Comparison of ENCODE assay signal across 20 cellular contexts in genomic region chr1:116918714-116919357, GRCh38. TPM values are rescaled to one million over a fixed set of nuclear protein-coding genes. Genes with fewer than 3 reads are reported as not detected.
DNase-seq lines count a peak whose midpoint lies in the region; ATAC-seq and TF ChIP-seq lines count a peak whose summit lies in the region.
"Had no signal": no experiment of that assay in that cellular context is flagged by ENCODE, and none has a peak within 500 bp of the region (broad histone marks: within the 10 kb centered on the region; RNA-seq: fewer than 3 reads in every experiment).

No MANE protein-coding gene starts in this region.

- intact Hi-C loops in mammary epithelial cell (cut with micrococcal nuclease) (loop anchor here (5.0 to 10.0 kb wide), 4 partner anchors 64 to 344 kb away; partner anchors contain the start of gene CD58), esophagus squamous epithelium (cut with DNase I) (no loop called here), sciatic nerve (cut with DNase I) (no loop called here)
- intact Hi-C loops in activated naive CD4-positive, alpha-beta T cell treated with anti-CD3 and anti-CD28 coated beads for 36 hours (cut with micrococcal nuclease): loop anchor here (10.0 kb wide), 1 partner anchor 616 kb away; no protein-coding TSS in a partner anchor

- CTCF ChIA-PET in mammary epithelial cell (lab: Charles Lee; ENCODE audit: low non-redundant PET): no interaction called here
- CTCF ChIA-PET in activated naive CD4-positive, alpha-beta T cell treated with anti-CD3 and anti-CD28 coated beads for 36 hours (lab: Charles Lee): interaction anchor here (0.6 to 1.3 kb wide), 2 partner anchors 16 to 272 kb away, joined by 3 to 4 read pairs; no protein-coding TSS in a partner anchor

- H2AFZ ChIP-seq in DND-41 (ENCODE audit: low read depth, low read length) (no peak overlapping the region), mammary epithelial cell (ENCODE audit: low read depth, low read length) (no peak overlapping the region)

- peaks cover 3 to 4% of the 10 kb centered on the region in 2 donors for H3K4me1 Mint-ChIP-seq in effector memory CD8-positive, alpha-beta T cell (ENCODE audit: low read depth in 2 of 2)
- H3K4me1 Mint-ChIP-seq in activated naive CD4-positive, alpha-beta T cell treated with anti-CD3 and anti-CD28 coated beads for 36 hours (ENCODE audit: low read depth): peaks cover 8% of the 10 kb centered on the region

- H3K4me3 Mint-ChIP-seq in effector memory CD8-positive, alpha-beta T cell: no peak overlapping the region
- no peak overlapping the region for H3K4me3 Mint-ChIP-seq in activated naive CD4-positive, alpha-beta T cell treated with anti-CD3 and anti-CD28 coated beads for 36 hours
- H3K4me3 Mint-ChIP-seq: CD4-positive, CD25-positive, alpha-beta regulatory T cell had no signal

- H3K4me1 ChIP-seq in DND-41 (ENCODE audit: insufficient read depth, low read length): peaks cover 4% of the 10 kb centered on the region; the same call in 1 of the 2 replicates
- H3K4me1 ChIP-seq in mammary epithelial cell (ENCODE audit: insufficient read depth, low read length): peaks cover 67% of the 10 kb centered on the region
- H3K4me1 ChIP-seq in esophagus squamous epithelium: peaks cover 20 to 100% (median 75%) of the 10 kb centered on the region in 3 donors

- no peak overlapping the region for H3K4me2 ChIP-seq in DND-41 (ENCODE audit: insufficient read depth, low read length)
- H3K4me2 ChIP-seq in mammary epithelial cell (ENCODE audit: insufficient read depth, low read depth, low read length): peak overlapping the region; percentile 34
- H3K4me2 ChIP-seq: A549 had no signal

- 65% methylated on average over 5 of the region's 5 CpGs for WGBS in mammary epithelial cell (ENCODE audit: low coverage, missing lambda C conversion rate)
- WGBS in esophagus squamous epithelium, 2 donors: 50 to 67% methylated on average over 5 of the region's 5 CpGs

- H3K27me3 Mint-ChIP-seq in effector memory CD8-positive, alpha-beta T cell: peaks cover 19 to 27% of the 10 kb centered on the region in 2 donors
- no peaks in the 10 kb centered on the region for H3K27me3 Mint-ChIP-seq in activated naive CD4-positive, alpha-beta T cell treated with anti-CD3 and anti-CD28 coated beads for 36 hours (ENCODE audit: low read depth)
- H3K27me3 Mint-ChIP-seq: CD4-positive, CD25-positive, alpha-beta regulatory T cell had no signal

- no peak for DNase-seq in DND-41
- peak; percentile 56 for DNase-seq in M059J (ENCODE audit: low read depth)
- DNase-seq in mammary epithelial cell: peak; percentile 81
- no peak for DNase-seq in esophagus squamous epithelium (lab: John Stamatoyannopoulos, UW)
- no peak for DNase-seq in effector memory CD8-positive, alpha-beta T cell
- no peak for DNase-seq in sciatic nerve (ENCODE audit: low spot score)
- DNase-seq in activated naive CD4-positive, alpha-beta T cell treated with anti-CD3 and anti-CD28 coated beads for 36 hours: no peak
- no peak for DNase-seq in DMS153 (lab: John Stamatoyannopoulos, UW)
- DNase-seq: BE2C; CD4-positive, CD25-positive, alpha-beta regulatory T cell; DMS 273 treated with DMSO at 0.1 percent for 48 hours; GDM1; GOT3; HCEC 1CT; IMR-90; NCI-H1694; NCI-H2081 treated with DMSO at 0.1 percent for 48 hours; NCI-H2171 treated with DMSO at 0.1 percent for 48 hours; NCI-H524 treated with DMSO at 0.1 percent for 48 hours had no signal

- in situ Hi-C loops in mammary epithelial cell (cut with MboI; ENCODE audit: low sequenced_read_pairs in 2 of 2): no loop called here

- H3K27me3 ChIP-seq in DND-41 (ENCODE audit: insufficient read depth, low read length, poor library complexity) (no peaks in the 10 kb centered on the region), mammary epithelial cell (ENCODE audit: insufficient read depth, low read length) (no peaks in the 10 kb centered on the region), esophagus squamous epithelium (no peaks in the 10 kb centered on the region)
- H3K27me3 ChIP-seq: BE2C had no signal

- H3K79me2 ChIP-seq in DND-41 (ENCODE audit: insufficient read depth, low read length): no peaks in the 10 kb centered on the region
- peaks cover 100% of the 10 kb centered on the region for H3K79me2 ChIP-seq in mammary epithelial cell (ENCODE audit: insufficient read depth, low read length)

- BruUV-seq in mammary epithelial cell (replicated peaks; lab: Mats Ljungman, UMichigan): no TSS peak

- H3K9me3 ChIP-seq in DND-41 (ENCODE audit: insufficient read depth, low read length, severe bottlenecking) (no peaks in the 10 kb centered on the region), mammary epithelial cell (replicated peaks; ENCODE audit: insufficient read depth, low read length) (no peaks in the 10 kb centered on the region), esophagus squamous epithelium (no peaks in the 10 kb centered on the region)
- H3K9me3 ChIP-seq: A549, BE2C had no signal

- no peak for TF ChIP-seq CTCF in DND-41 (IDR thresholded peaks at IDR 0.05; ENCODE audit: borderline replicate concordance, extremely low read depth, low read length, poor library complexity, severe bottlenecking)
- TF ChIP-seq CTCF in mammary epithelial cell (conservative IDR thresholded peaks at IDR 0.05 in 1 of 2, IDR thresholded peaks at IDR 0.05 in 1 of 2; ENCODE audit: extremely low read depth in 1 of 2, insufficient read depth in 1 of 2, low read depth in 1 of 2, low read length in 2 of 2): no peak
- TF ChIP-seq CTCF in esophagus squamous epithelium (IDR thresholded peaks at IDR 0.05): no peak

- H3K9ac ChIP-seq in DND-41 (ENCODE audit: low read depth, low read length): no peak overlapping the region
- H3K9ac ChIP-seq in mammary epithelial cell (ENCODE audit: insufficient read depth, low read length): no peak overlapping the region

- no peak overlapping the region for H3K4me3 ChIP-seq in DND-41 (ENCODE audit: low read depth in 1 of 2, low read length in 2 of 2)
- no peak overlapping the region for H3K4me3 ChIP-seq in mammary epithelial cell (replicated peaks in 1 of 3; ENCODE audit: insufficient read depth in 1 of 3, low read depth in 2 of 3, low read length in 3 of 3)
- H3K4me3 ChIP-seq in esophagus squamous epithelium: no peak overlapping the region
- H3K4me3 ChIP-seq: A549 had no signal

- dilution Hi-C loops in mammary epithelial cell (cut with HindIII; ENCODE audit: low sequenced_read_pairs): no loop called here

- H4K20me1 ChIP-seq in DND-41 (ENCODE audit: insufficient read depth, low read length) (no peaks in the 10 kb centered on the region), mammary epithelial cell (ENCODE audit: insufficient read depth, low read length) (no peaks in the 10 kb centered on the region)

- H3K9me3 Mint-ChIP-seq in effector memory CD8-positive, alpha-beta T cell: no peaks in the 10 kb centered on the region
- no peaks in the 10 kb centered on the region for H3K9me3 Mint-ChIP-seq in activated naive CD4-positive, alpha-beta T cell treated with anti-CD3 and anti-CD28 coated beads for 36 hours
- H3K9me3 Mint-ChIP-seq: CD4-positive, CD25-positive, alpha-beta regulatory T cell had no signal

- H3K27ac ChIP-seq in DND-41 (ENCODE audit: low read length) (no peak overlapping the region), mammary epithelial cell (ENCODE audit: insufficient read depth, low read depth, low read length) (peak overlapping the region; percentile 42), esophagus squamous epithelium (peak overlapping the region; percentile 10 to 63 (median 56))
- H3K27ac ChIP-seq: A549 had no signal

- H3K36me3 ChIP-seq in DND-41 (ENCODE audit: insufficient read depth, low read length) (no peaks in the 10 kb centered on the region), mammary epithelial cell (ENCODE audit: insufficient read depth, low read length) (no peaks in the 10 kb centered on the region), esophagus squamous epithelium (no peaks in the 10 kb centered on the region)
- H3K36me3 ChIP-seq: BE2C had no signal

- ATAC-seq in DND-41 (ENCODE audit: insufficient read depth, low read depth): 0 out of 3 replicates have a peak, but pooled peaks have one; percentile 22
- no peak for ATAC-seq in effector memory CD8-positive, alpha-beta T cell (replicated peaks)
- no peak for ATAC-seq in sciatic nerve
- ATAC-seq: A549 had no signal

- no peak for TF ChIP-seq POLR2A in esophagus squamous epithelium (IDR thresholded peaks at IDR 0.05)

- no peaks in the 10 kb centered on the region for H3K36me3 Mint-ChIP-seq in effector memory CD8-positive, alpha-beta T cell (ENCODE audit: insufficient read depth)
- H3K36me3 Mint-ChIP-seq in activated naive CD4-positive, alpha-beta T cell treated with anti-CD3 and anti-CD28 coated beads for 36 hours (ENCODE audit: low read depth): no peaks in the 10 kb centered on the region
- H3K36me3 Mint-ChIP-seq: CD4-positive, CD25-positive, alpha-beta regulatory T cell had no signal

- no peak overlapping the region for H3K27ac Mint-ChIP-seq in effector memory CD8-positive, alpha-beta T cell
- no peak overlapping the region for H3K27ac Mint-ChIP-seq in activated naive CD4-positive, alpha-beta T cell treated with anti-CD3 and anti-CD28 coated beads for 36 hours
- H3K27ac Mint-ChIP-seq: CD4-positive, CD25-positive, alpha-beta regulatory T cell had no signal

RNA-seq across cellular contexts. Expression of gene PTGFRN, which starts 9.1 kb away (rescaled TPM):
- total RNA-seq in M059J (2014; rRNA removed; shearing (Covaris generic)): 61.9 and 144 TPM in 2 replicates
- 100 to 1,000 TPM; 143 to 150 TPM for total RNA-seq in mammary epithelial cell
- 79.4 TPM for polyA plus RNA-seq in mammary epithelial cell
- polyA minus RNA-seq in mammary epithelial cell: 147 TPM
- 10 to 100 TPM; 40.6 to 68.7 (median 56.0) TPM for total RNA-seq in esophagus squamous epithelium
- 20.4 TPM for total RNA-seq in sciatic nerve
- total RNA-seq in activated naive CD4-positive, alpha-beta T cell treated with anti-CD3 and anti-CD28 coated beads for 36 hours: 10 to 100 TPM; 24.0 to 28.0 TPM

Comparison
In these comparisons a context has a peak if more than half of its experiments do, and no peak if none do; other contexts are left out.
1. DNase-seq: peak in M059J (single experiment) and mammary epithelial cell (single experiment); none in DND-41 (single experiment), esophagus squamous epithelium (single experiment), effector memory CD8-positive, alpha-beta T cell (0 of 3), sciatic nerve (single experiment), activated naive CD4-positive, alpha-beta T cell treated with anti-CD3 and anti-CD28 coated beads for 36 hours (single experiment) and DMS153 (single experiment).
2. intact Hi-C loops: an anchor here in mammary epithelial cell (5.0 to 10.0 kb wide) and activated naive CD4-positive, alpha-beta T cell treated with anti-CD3 and anti-CD28 coated beads for 36 hours (10.0 kb wide); none called in esophagus squamous epithelium and sciatic nerve.